ENCODE assay signal across 19 cellular contexts in the genomic region with DNA sequence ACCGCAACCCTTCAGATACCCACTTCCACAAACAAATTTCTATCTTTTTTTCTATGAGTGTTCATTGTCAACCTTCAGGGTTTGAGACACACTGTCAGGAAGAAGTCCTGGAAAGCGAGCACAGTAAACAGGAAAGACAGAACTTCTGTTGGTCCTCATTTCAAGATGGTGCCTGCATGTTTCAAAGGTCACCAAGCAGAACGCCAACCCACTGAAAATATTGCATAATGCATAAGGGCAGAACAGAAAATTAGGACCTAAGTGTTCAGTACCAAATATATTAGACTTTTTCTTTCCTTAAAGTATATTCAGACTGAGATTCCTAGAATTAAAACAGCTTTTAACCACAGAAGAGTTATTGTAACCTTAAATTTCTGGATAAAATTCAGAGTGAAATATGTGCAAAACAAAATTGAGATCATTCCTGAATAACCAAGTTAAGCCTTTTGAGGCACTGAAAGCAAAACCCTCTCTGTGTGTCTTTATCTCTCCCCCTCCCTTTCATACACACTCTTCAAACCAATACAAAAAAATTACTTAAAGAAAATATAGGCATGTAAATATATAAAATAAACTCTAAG.
DNase-seq lines count a peak whose midpoint lies in the region; ATAC-seq, FAIRE-seq and TF ChIP-seq lines count a peak whose summit lies in the region.
"Had no signal": no experiment of that assay in that cellular context is flagged by ENCODE, and none has a peak within 500 bp of the region (broad histone marks: within the 10 kb centered on the region; RNA-seq: fewer than 3 reads in every experiment).

No MANE protein-coding gene starts in this region.

- TF ChIP-seq CTCF in HepG2 (CRISPR knock-in tag; IDR thresholded peaks at IDR 0.05) (no peak), right lobe of liver (IDR thresholded peaks at IDR 0.05) (no peak), tibial nerve (IDR thresholded peaks at IDR 0.05) (no peak), omental fat pad (IDR thresholded peaks at IDR 0.05) (no peak)

- H3K36me3 ChIP-seq in HepG2 (replicated peaks in 1 of 2; ENCODE audit: control insufficient read depth in 1 of 2, insufficient read depth in 2 of 2, low read length in 2 of 2) (no peaks in the 10 kb centered on the region), right lobe of liver (no peaks in the 10 kb centered on the region), tibial nerve (no peaks in the 10 kb centered on the region)
- H3K36me3 ChIP-seq: MG63 had no signal

- H3K9me3 ChIP-seq in HepG2 (ENCODE audit: low read length) (no peaks in the 10 kb centered on the region), right lobe of liver (no peaks in the 10 kb centered on the region), tibial nerve (no peaks in the 10 kb centered on the region)

- intact Hi-C loops in HepG2 (cut with micrococcal nuclease; ENCODE audit: unreplicated experiment): no loop called here
- intact Hi-C loops in right lobe of liver (cut with DNase I): no loop called here
- intact Hi-C loops in activated naive CD4-positive, alpha-beta T cell treated with anti-CD3 and anti-CD28 coated beads for 36 hours (cut with micrococcal nuclease): no loop called here

- CTCF ChIA-PET in HepG2 (lab: Yijun Ruan, JAX; ENCODE audit: low intra/inter-chr PET ratio, low total read pairs): no interaction called here
- CTCF ChIA-PET in activated naive CD4-positive, alpha-beta T cell treated with anti-CD3 and anti-CD28 coated beads for 36 hours (lab: Charles Lee): no interaction called here

- H3K4me1 Mint-ChIP-seq in activated T-cell treated with anti-CD3 and anti-CD28 coated beads, Interleukin-2, amount 50 U/mL, for 4 hours (ENCODE audit: low read depth): no peaks in the 10 kb centered on the region
- H3K4me1 Mint-ChIP-seq in activated naive CD4-positive, alpha-beta T cell treated with anti-CD3 and anti-CD28 coated beads for 36 hours (ENCODE audit: low read depth): no peaks in the 10 kb centered on the region

- H3K27me3 Mint-ChIP-seq in activated T-cell treated with anti-CD3 and anti-CD28 coated beads, Interleukin-2, amount 50 U/mL, for 4 hours (ENCODE audit: low read depth): peaks cover 3% of the 10 kb centered on the region
- peaks cover 2% of the 10 kb centered on the region for H3K27me3 Mint-ChIP-seq in activated naive CD4-positive, alpha-beta T cell treated with anti-CD3 and anti-CD28 coated beads for 36 hours (ENCODE audit: low read depth)

- H3K9me3 Mint-ChIP-seq in activated T-cell treated with anti-CD3 and anti-CD28 coated beads, Interleukin-2, amount 50 U/mL, for 4 hours: no peaks in the 10 kb centered on the region
- H3K9me3 Mint-ChIP-seq in activated naive CD4-positive, alpha-beta T cell treated with anti-CD3 and anti-CD28 coated beads for 36 hours: no peaks in the 10 kb centered on the region

- TF ChIP-seq RAD21 in HepG2 (CRISPR knock-in tag; IDR thresholded peaks at IDR 0.05): no peak

- in situ Hi-C loops in HepG2 (cut with HindIII; ENCODE audit: extremely low pct_ligation_motif_present, low pct_unique_long_range_greater_than_20kb): no loop called here

- H4K20me1 ChIP-seq in HepG2 (ENCODE audit: insufficient read depth, low read length): no peaks in the 10 kb centered on the region

- H3K27me3 ChIP-seq in HepG2 (ENCODE audit: control insufficient read depth in 1 of 2, insufficient read depth in 2 of 2, low read length in 2 of 2) (no peaks in the 10 kb centered on the region), right lobe of liver (no peaks in the 10 kb centered on the region), tibial nerve (no peaks in the 10 kb centered on the region)
- H3K27me3 ChIP-seq: MG63 had no signal

- H3K4me2 ChIP-seq in HepG2 (ENCODE audit: low read depth, low read length): no peak overlapping the region

- peaks cover 26% of the 10 kb centered on the region for H3K4me1 ChIP-seq in HepG2 (ENCODE audit: insufficient read depth, low read length)
- H3K4me1 ChIP-seq in right lobe of liver: no peaks in the 10 kb centered on the region
- H3K4me1 ChIP-seq in tibial nerve: peaks cover 0 to 19% (median 6%) of the 10 kb centered on the region in 4 donors

- TF ChIP-seq EP300 in HepG2 (IDR thresholded peaks at IDR 0.05; ENCODE audit: low read depth in 2 of 2, low read length in 2 of 2): no peak
- TF ChIP-seq EP300 in HepG2 (CRISPR knock-in tag; IDR thresholded peaks at IDR 0.05; ENCODE audit: borderline replicate concordance): no peak
- TF ChIP-seq EP300 in tibial nerve (IDR thresholded peaks at IDR 0.05): no peak

- H3K27ac Mint-ChIP-seq in activated naive CD4-positive, alpha-beta T cell treated with anti-CD3 and anti-CD28 coated beads for 36 hours: no peak overlapping the region

- POLR2A ChIA-PET in HepG2 (lab: Yijun Ruan, JAX): no interaction called here

- no TSS peak for BruUV-seq in HepG2 (replicated peaks; lab: Mats Ljungman, UMichigan)

- TF ChIP-seq POLR2A in HepG2 (IDR thresholded peaks at IDR 0.05; ENCODE audit: insufficient read depth in 1 of 2, low read depth in 2 of 2, low read length in 2 of 2) (no peak), right lobe of liver (IDR thresholded peaks at IDR 0.05) (no peak), tibial nerve (IDR thresholded peaks at IDR 0.05) (no peak)

- ATAC-seq in HepG2: no peak
- ATAC-seq in right lobe of liver: no peak
- no peak for ATAC-seq in activated T-cell treated with anti-CD3 and anti-CD28 coated beads, Interleukin-2, amount 50 U/mL, for 4 hours
- ATAC-seq in omental fat pad (ENCODE audit: low FRiP score): no peak
- ATAC-seq: Panc1, Right ventricle myocardium inferior had no signal

- H3K4me3 Mint-ChIP-seq in activated T-cell treated with anti-CD3 and anti-CD28 coated beads, Interleukin-2, amount 50 U/mL, for 4 hours: no peak overlapping the region
- H3K4me3 Mint-ChIP-seq in activated naive CD4-positive, alpha-beta T cell treated with anti-CD3 and anti-CD28 coated beads for 36 hours: no peak overlapping the region

- DNase-seq in HepG2 (ENCODE audit: low spot score) (no peak), right lobe of liver (no peak), epithelial cell of prostate (ENCODE audit: low read depth, low spot score) (no peak), myocyte (ENCODE audit: low read depth) (peak; percentile 20), tibial nerve (ENCODE audit: low spot score in 2 of 2) (no peak), omental fat pad (ENCODE audit: low spot score) (no peak)
- no peak for DNase-seq in activated T-cell treated with anti-CD3 and anti-CD28 coated beads, Interleukin-2, amount 50 U/mL, for 4 hours
- DNase-seq in activated naive CD4-positive, alpha-beta T cell treated with anti-CD3 and anti-CD28 coated beads for 36 hours: no peak
- DNase-seq: NCI-H1092, NCI-H146, NCI-H2081, NCI-H510A, NCI-H774 had no signal

- H3K79me2 ChIP-seq in HepG2 (ENCODE audit: insufficient read depth, low read length): no peaks in the 10 kb centered on the region

- H3K9ac ChIP-seq in HepG2 (ENCODE audit: insufficient read depth, low read depth, low read length): no peak overlapping the region

- 75% methylated on average over 3 of the region's 3 CpGs for WGBS in HepG2 (ENCODE audit: low lambda C conversion rate)
- WGBS in right lobe of liver (ENCODE audit: insufficient coverage, low coverage, low lambda C conversion rate, missing lambda C conversion rate): 78% methylated on average over 3 of the region's 3 CpGs
- WGBS in tibial nerve, 2 donors: 59 to 63% methylated on average over 3 of the region's 3 CpGs

- H3K36me3 Mint-ChIP-seq in activated T-cell treated with anti-CD3 and anti-CD28 coated beads, Interleukin-2, amount 50 U/mL, for 4 hours (ENCODE audit: insufficient read depth): no peaks in the 10 kb centered on the region
- H3K36me3 Mint-ChIP-seq in activated naive CD4-positive, alpha-beta T cell treated with anti-CD3 and anti-CD28 coated beads for 36 hours (ENCODE audit: low read depth): no peaks in the 10 kb centered on the region

- H3K4me3 ChIP-seq in HepG2 (replicated peaks in 1 of 3; ENCODE audit: insufficient read depth in 1 of 3, low read depth in 2 of 3, low read length in 3 of 3) (no peak overlapping the region), right lobe of liver (no peak overlapping the region), tibial nerve (no peak overlapping the region)
- H3K4me3 ChIP-seq: MG63 had no signal

- H2AFZ ChIP-seq in HepG2 (ENCODE audit: low read length): no peak overlapping the region

- H3K27ac ChIP-seq in HepG2 (ENCODE audit: extremely low read length, insufficient read depth, low read length): no peak overlapping the region
- no peak overlapping the region for H3K27ac ChIP-seq in right lobe of liver
- peak overlapping the region; percentile 95 for H3K27ac ChIP-seq in epithelial cell of prostate
- H3K27ac ChIP-seq in tibial nerve: peak overlapping the region in 2 of 4 donors; percentile 48 to 50
- H3K27ac ChIP-seq: C4-2B had no signal

- FAIRE-seq in HepG2 (lab: Jason Lieb, UNC): no peak
- FAIRE-seq: GM12892, H1 had no signal

TF ChIP-seq in HepG2, 621 proteins besides CTCF, POLR2A, EP300 and RAD21:
- TF ChIP-seq ZNF644 (CRISPR knock-in tag; IDR thresholded peaks at IDR 0.05; ENCODE audit: low read depth) (peak; percentile 84), HNF4A (CRISPR knock-in tag; IDR thresholded peaks at IDR 0.05) (peak; percentile 36), FIP1L1 (IDR thresholded peaks at IDR 0.05; ENCODE audit: borderline replicate concordance, insufficient read depth, low read depth, low read length) (no peak), ELF4 (CRISPR knock-in tag; IDR thresholded peaks at IDR 0.05; ENCODE audit: borderline replicate concordance) (no peak), CENPX (CRISPR knock-in tag; IDR thresholded peaks at IDR 0.05) (no peak), ZFAT (CRISPR knock-in tag; conservative IDR thresholded peaks at IDR 0.05) (no peak)
- TF ChIP-seq, protein P1, sequence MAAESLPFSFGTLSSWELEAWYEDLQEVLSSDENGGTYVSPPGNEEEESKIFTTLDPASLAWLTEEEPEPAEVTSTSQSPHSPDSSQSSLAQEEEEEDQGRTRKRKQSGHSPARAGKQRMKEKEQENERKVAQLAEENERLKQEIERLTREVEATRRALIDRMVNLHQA (CRISPR knock-in tag; IDR thresholded peaks at IDR 0.05): no peak
